In genomic region chr3:16374047-16375019, GRCh38 we compare ENCODE assay signal across 1 cellular context.
TF ChIP-seq lines count a peak whose summit lies in the region.

No MANE protein-coding gene starts in this region.

TF ChIP-seq in GM12878, 131 proteins besides CTCF, POLR2A, EP300 and RAD21 (continued from another document and continues in another):
- TF ChIP-seq, protein P1, sequence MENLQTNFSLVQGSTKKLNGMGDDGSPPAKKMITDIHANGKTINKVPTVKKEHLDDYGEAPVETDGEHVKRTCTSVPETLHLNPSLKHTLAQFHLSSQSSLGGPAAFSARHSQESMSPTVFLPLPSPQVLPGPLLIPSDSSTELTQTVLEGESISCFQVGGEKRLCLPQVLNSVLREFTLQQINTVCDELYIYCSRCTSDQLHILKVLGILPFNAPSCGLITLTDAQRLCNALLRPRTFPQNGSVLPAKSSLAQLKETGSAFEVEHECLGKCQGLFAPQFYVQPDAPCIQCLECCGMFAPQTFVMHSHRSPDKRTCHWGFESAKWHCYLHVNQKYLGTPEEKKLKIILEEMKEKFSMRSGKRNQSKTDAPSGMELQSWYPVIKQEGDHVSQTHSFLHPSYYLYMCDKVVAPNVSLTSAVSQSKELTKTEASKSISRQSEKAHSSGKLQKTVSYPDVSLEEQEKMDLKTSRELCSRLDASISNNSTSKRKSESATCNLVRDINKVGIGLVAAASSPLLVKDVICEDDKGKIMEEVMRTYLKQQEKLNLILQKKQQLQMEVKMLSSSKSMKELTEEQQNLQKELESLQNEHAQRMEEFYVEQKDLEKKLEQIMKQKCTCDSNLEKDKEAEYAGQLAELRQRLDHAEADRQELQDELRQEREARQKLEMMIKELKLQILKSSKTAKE (IDR thresholded peaks at IDR 0.05; ENCODE audit: low read depth, poor library complexity, severe bottlenecking): peak; percentile 25
- TF ChIP-seq CBFB (IDR thresholded peaks at IDR 0.05; ENCODE audit: low read depth) (0 out of 2 replicates have a peak, but pooled peaks have one; percentile 39), IKZF1 (conservative IDR thresholded peaks at IDR 0.05) (peak; percentile 95), SUZ12 (IDR thresholded peaks at IDR 0.05; ENCODE audit: unreplicated experiment) (no peak), CREB1 (IDR thresholded peaks at IDR 0.05; ENCODE audit: low read depth) (peak; percentile 64), RCOR1 (conservative IDR thresholded peaks at IDR 0.05; ENCODE audit: low read depth, low read length) (no peak), NR2F1 (conservative IDR thresholded peaks at IDR 0.05) (no peak; the same call in 1 of the 2 replicates), RAD51 (IDR thresholded peaks at IDR 0.05) (peak; percentile 34; the same call in 1 of the 2 replicates), POLR2AphosphoS5 (IDR thresholded peaks at IDR 0.05; ENCODE audit: low read length) (peak; percentile 64), CEBPZ (IDR thresholded peaks at IDR 0.05; ENCODE audit: low read depth, low read length) (no peak), EGR1 (IDR thresholded peaks at IDR 0.05; ENCODE audit: borderline replicate concordance in 1 of 2, low read depth in 2 of 2, low read length in 2 of 2) (peak in 1 of 2 experiments; percentile 75; a peak in 1 of 3 replicates), MEF2B (IDR thresholded peaks at IDR 0.05; ENCODE audit: partially characterized antibody, poor library complexity, severe bottlenecking) (no peak), TBL1XR1 (IDR thresholded peaks at IDR 0.05; ENCODE audit: low read depth, low read length) (0 out of 2 replicates have a peak, but pooled peaks have one; percentile 69), PAX5 (IDR thresholded peaks at IDR 0.05; ENCODE audit: borderline replicate concordance, low read depth, low read length) (peak; percentile 100), NFXL1 (IDR thresholded peaks at IDR 0.05; ENCODE audit: borderline replicate concordance) (no peak), RUNX3 (IDR thresholded peaks at IDR 0.05; ENCODE audit: low read length) (peak; percentile 82), HSF1 (IDR thresholded peaks at IDR 0.05; ENCODE audit: low read depth, low read length) (no peak), RBBP5 (conservative IDR thresholded peaks at IDR 0.05) (no peak), RELA (IDR thresholded peaks at IDR 0.05; ENCODE audit: borderline replicate concordance, partially characterized antibody) (peak; percentile 78), NBN (IDR thresholded peaks at IDR 0.05) (0 out of 2 replicates have a peak, but pooled peaks have one; percentile 22), IKZF2 (IDR thresholded peaks at IDR 0.05) (peak; percentile 88 to 89), IRF4 (IDR thresholded peaks at IDR 0.05; ENCODE audit: low read depth, low read length) (no peak), BHLHE40 (IDR thresholded peaks at IDR 0.05; ENCODE audit: borderline replicate concordance in 1 of 2, low read depth in 2 of 2, low read length in 1 of 2) (peak; percentile 67 to 81), PML (IDR thresholded peaks at IDR 0.05; ENCODE audit: low read length) (0 out of 2 replicates have a peak, but pooled peaks have one; percentile 20), FOXM1 (IDR thresholded peaks at IDR 0.05; ENCODE audit: low read depth, low read length) (peak; percentile 84), CHD1 (IDR thresholded peaks at IDR 0.05; ENCODE audit: low read depth, low read length) (no peak), PAX8 (IDR thresholded peaks at IDR 0.05) (peak; percentile 83; the same call in 1 of the 2 replicates), MEF2A (IDR thresholded peaks at IDR 0.05; ENCODE audit: insufficient read depth, low read depth, low read length) (peak; percentile 55; the same call in 1 of the 2 replicates), MTA3 (IDR thresholded peaks at IDR 0.05; ENCODE audit: borderline replicate concordance, low read length) (0 out of 2 replicates have a peak, but pooled peaks have one; percentile 2), CREM (IDR thresholded peaks at IDR 0.05; ENCODE audit: low read depth) (0 out of 2 replicates have a peak, but pooled peaks have one; percentile 50), YY1 (IDR thresholded peaks at IDR 0.05; ENCODE audit: low read depth, low read length) (peak; percentile 32; the same call in 1 of the 2 replicates), BCL11A (IDR thresholded peaks at IDR 0.05; ENCODE audit: low read depth, low read length) (0 out of 2 replicates have a peak, but pooled peaks have one; percentile 52), MXI1 (IDR thresholded peaks at IDR 0.05; ENCODE audit: low read depth, low read length) (0 out of 2 replicates have a peak, but pooled peaks have one; percentile 23), PRDM15 (CRISPR knock-in tag; IDR thresholded peaks at IDR 0.05) (no peak), ZBED1 (IDR thresholded peaks at IDR 0.05; ENCODE audit: borderline replicate concordance) (peak; percentile 71; the same call in 1 of the 2 replicates)
- TF ChIP-seq, protein P2, sequence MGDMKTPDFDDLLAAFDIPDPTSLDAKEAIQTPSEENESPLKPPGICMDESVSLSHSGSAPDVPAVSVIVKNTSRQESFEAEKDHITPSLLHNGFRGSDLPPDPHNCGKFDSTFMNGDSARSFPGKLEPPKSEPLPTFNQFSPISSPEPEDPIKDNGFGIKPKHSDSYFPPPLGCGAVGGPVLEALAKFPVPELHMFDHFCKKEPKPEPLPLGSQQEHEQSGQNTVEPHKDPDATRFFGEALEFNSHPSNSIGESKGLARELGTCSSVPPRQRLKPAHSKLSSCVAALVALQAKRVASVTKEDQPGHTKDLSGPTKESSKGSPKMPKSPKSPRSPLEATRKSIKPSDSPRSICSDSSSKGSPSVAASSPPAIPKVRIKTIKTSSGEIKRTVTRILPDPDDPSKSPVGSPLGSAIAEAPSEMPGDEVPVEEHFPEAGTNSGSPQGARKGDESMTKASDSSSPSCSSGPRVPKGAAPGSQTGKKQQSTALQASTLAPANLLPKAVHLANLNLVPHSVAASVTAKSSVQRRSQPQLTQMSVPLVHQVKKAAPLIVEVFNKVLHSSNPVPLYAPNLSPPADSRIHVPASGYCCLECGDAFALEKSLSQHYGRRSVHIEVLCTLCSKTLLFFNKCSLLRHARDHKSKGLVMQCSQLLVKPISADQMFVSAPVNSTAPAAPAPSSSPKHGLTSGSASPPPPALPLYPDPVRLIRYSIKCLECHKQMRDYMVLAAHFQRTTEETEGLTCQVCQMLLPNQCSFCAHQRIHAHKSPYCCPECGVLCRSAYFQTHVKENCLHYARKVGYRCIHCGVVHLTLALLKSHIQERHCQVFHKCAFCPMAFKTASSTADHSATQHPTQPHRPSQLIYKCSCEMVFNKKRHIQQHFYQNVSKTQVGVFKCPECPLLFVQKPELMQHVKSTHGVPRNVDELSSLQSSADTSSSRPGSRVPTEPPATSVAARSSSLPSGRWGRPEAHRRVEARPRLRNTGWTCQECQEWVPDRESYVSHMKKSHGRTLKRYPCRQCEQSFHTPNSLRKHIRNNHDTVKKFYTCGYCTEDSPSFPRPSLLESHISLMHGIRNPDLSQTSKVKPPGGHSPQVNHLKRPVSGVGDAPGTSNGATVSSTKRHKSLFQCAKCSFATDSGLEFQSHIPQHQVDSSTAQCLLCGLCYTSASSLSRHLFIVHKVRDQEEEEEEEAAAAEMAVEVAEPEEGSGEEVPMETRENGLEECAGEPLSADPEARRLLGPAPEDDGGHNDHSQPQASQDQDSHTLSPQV (IDR thresholded peaks at IDR 0.05): peak; percentile 87
- TF ChIP-seq, protein P3, sequence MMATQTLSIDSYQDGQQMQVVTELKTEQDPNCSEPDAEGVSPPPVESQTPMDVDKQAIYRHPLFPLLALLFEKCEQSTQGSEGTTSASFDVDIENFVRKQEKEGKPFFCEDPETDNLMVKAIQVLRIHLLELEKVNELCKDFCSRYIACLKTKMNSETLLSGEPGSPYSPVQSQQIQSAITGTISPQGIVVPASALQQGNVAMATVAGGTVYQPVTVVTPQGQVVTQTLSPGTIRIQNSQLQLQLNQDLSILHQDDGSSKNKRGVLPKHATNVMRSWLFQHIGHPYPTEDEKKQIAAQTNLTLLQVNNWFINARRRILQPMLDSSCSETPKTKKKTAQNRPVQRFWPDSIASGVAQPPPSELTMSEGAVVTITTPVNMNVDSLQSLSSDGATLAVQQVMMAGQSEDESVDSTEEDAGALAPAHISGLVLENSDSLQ (IDR thresholded peaks at IDR 0.05): peak; percentile 69
- TF ChIP-seq, protein P4, sequence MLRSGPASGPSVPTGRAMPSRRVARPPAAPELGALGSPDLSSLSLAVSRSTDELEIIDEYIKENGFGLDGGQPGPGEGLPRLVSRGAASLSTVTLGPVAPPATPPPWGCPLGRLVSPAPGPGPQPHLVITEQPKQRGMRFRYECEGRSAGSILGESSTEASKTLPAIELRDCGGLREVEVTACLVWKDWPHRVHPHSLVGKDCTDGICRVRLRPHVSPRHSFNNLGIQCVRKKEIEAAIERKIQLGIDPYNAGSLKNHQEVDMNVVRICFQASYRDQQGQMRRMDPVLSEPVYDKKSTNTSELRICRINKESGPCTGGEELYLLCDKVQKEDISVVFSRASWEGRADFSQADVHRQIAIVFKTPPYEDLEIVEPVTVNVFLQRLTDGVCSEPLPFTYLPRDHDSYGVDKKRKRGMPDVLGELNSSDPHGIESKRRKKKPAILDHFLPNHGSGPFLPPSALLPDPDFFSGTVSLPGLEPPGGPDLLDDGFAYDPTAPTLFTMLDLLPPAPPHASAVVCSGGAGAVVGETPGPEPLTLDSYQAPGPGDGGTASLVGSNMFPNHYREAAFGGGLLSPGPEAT (IDR thresholded peaks at IDR 0.05; ENCODE audit: low read depth): peak; percentile 66
